In the genomic region with DNA sequence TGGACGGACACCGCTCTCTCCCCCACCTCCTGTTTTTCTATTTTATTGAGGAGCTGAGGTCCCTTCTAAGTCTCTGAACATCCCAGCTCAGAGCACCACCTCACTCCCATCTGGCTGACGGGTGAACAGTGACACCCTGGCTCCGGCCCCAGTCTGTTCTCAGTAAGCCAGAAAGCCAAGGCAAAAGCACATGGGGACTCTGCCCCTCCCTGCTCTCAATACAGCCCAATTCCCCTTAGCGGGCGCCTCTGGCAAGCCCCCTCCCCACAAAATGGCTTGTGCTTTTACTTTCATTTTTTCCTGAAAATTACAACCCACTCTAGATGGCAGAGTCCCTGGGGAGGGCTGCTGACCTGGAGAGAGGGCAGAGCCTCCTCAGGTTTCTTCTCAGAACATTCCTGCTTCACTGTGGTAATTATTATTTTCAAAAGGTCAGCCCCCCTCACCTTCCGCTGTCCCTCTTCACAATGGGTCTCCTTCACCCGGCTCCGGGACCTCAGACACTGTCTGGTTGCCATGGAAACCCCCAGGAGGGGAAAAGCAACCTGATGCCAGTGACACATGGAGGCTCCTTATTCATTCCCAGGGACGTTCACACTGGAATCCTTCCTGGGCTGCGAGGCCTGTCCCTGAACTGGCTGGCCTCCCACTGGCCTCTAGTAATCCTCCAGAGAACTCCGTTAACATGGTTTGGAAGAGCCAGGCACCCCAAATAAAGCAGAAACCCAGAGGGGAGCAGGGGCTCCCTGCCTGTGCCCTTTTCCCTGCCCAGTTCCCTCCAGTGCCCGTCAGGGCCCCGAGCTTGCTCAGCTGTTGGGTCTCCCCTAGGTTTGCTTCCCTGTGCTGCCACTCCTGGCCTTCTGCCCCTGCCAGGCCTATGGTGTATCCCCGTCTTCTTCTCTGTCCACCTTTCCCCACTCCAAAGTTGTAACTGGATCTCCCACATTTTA, we compare ENCODE assay signal across 14 cellular contexts. TPM values are rescaled to one million over a fixed set of nuclear protein-coding genes. Genes with fewer than 3 reads are reported as not detected.
DNase-seq lines count a peak whose midpoint lies in the region; ATAC-seq and TF ChIP-seq lines count a peak whose summit lies in the region.
"Had no signal": no experiment of that assay in that cellular context is flagged by ENCODE, and none has a peak within 500 bp of the region (broad histone marks: within the 10 kb centered on the region; RNA-seq: fewer than 3 reads in every experiment).

No MANE protein-coding gene starts in this region.

- no peak overlapping the region for H3K9ac ChIP-seq in BLaER1 treated with 17β-estradiol and CSF1 and Interleukin-3, amounts not matched to agents 10 nM and 100 nM
- no peak overlapping the region for H3K9ac ChIP-seq in Karpas-422 (ENCODE audit: low read length)

- H3K27me3 Mint-ChIP-seq in HFFc6 (ENCODE audit: insufficient read depth) (peaks cover 35% of the 10 kb centered on the region), neural crest cell (ENCODE audit: low read depth) (no peaks in the 10 kb centered on the region)

- H3K4me3 Mint-ChIP-seq in HFFc6 = peak overlapping the region; percentile 26
- peak overlapping the region; percentile 43 for H3K4me3 Mint-ChIP-seq in neural crest cell
- H3K4me3 Mint-ChIP-seq: naive thymus-derived CD4-positive, alpha-beta T cell had no signal

- DNase-seq in HFFc6 = no peak
- DNase-seq in cerebellum (ENCODE audit: low spot score) = peak; percentile 44
- peak; percentile 51 for DNase-seq in neural crest cell (ENCODE audit: low read depth, low spot score)
- no peak for DNase-seq in SHP77 treated with DMSO at 0.1 percent for 48 hours (lab: John Stamatoyannopoulos, UW)
- DNase-seq in Karpas-422 = no peak
- DNase-seq: activated CD4-positive, CD25-positive, alpha-beta regulatory T cell; Calu3; cortex of kidney; naive thymus-derived CD4-positive, alpha-beta T cell; upper lobe of right lung had no signal

- 0 out of 22 replicates have a peak, but pooled peaks cover 0 to 4% (median 0%) of the 10 kb centered on the region in 11 experiments for H3K27me3 ChIP-seq in BLaER1 treated with 17β-estradiol and CSF1 and Interleukin-3, amounts not matched to agents 10 nM and 100 nM
- H3K27me3 ChIP-seq in Karpas-422 (ENCODE audit: low read length) = no peaks in the 10 kb centered on the region
- H3K27me3 ChIP-seq: upper lobe of right lung had no signal

- no peak overlapping the region for H2AFZ ChIP-seq in Karpas-422 (ENCODE audit: low read length)

- no peaks in the 10 kb centered on the region for H3K9me3 ChIP-seq in BLaER1 treated with 17β-estradiol and CSF1 and Interleukin-3, amounts not matched to agents 10 nM and 100 nM (replicated peaks in 1 of 11)
- H3K9me3 ChIP-seq in Karpas-422 (ENCODE audit: low read length) = no peaks in the 10 kb centered on the region
- H3K9me3 ChIP-seq: upper lobe of right lung had no signal

- H3K4me1 Mint-ChIP-seq in HFFc6 (ENCODE audit: low read depth) (peaks cover 14% of the 10 kb centered on the region; the same call in 1 of the 2 replicates), neural crest cell (peaks cover 34% of the 10 kb centered on the region)

- H3K36me3 ChIP-seq in BLaER1 treated with 17β-estradiol and CSF1 and Interleukin-3, amounts not matched to agents 10 nM and 100 nM = no peaks in the 10 kb centered on the region
- H3K36me3 ChIP-seq in Karpas-422 (ENCODE audit: insufficient read depth, low read length) = no peaks in the 10 kb centered on the region
- H3K36me3 ChIP-seq: upper lobe of right lung had no signal

- peak overlapping the region in 9 of 11 experiments; percentile 47 to 86 (median 77); a peak in 17 of 22 replicates for H3K4me2 ChIP-seq in BLaER1 treated with 17β-estradiol and CSF1 and Interleukin-3, amounts not matched to agents 10 nM and 100 nM
- no peak overlapping the region for H3K4me2 ChIP-seq in Karpas-422 (ENCODE audit: low read depth, low read length, poor library complexity, severe bottlenecking)

- H3K36me3 Mint-ChIP-seq in HFFc6 (ENCODE audit: low read depth) = no peaks in the 10 kb centered on the region
- peaks cover 21% of the 10 kb centered on the region for H3K36me3 Mint-ChIP-seq in neural crest cell (ENCODE audit: low read depth)
- H3K36me3 Mint-ChIP-seq: naive thymus-derived CD4-positive, alpha-beta T cell had no signal

- no peak overlapping the region for H3K4me3 ChIP-seq in BLaER1 treated with 17β-estradiol and CSF1 and Interleukin-3, amounts not matched to agents 10 nM and 100 nM
- H3K4me3 ChIP-seq in Karpas-422 (ENCODE audit: low read length) = no peak overlapping the region
- H3K4me3 ChIP-seq: upper lobe of right lung had no signal

- peak overlapping the region; percentile 51 for H3K27ac Mint-ChIP-seq in HFFc6
- peak overlapping the region; percentile 21 for H3K27ac Mint-ChIP-seq in neural crest cell (ENCODE audit: unreplicated experiment)
- H3K27ac Mint-ChIP-seq: activated T-helper 2 cell treated with anti-CD3 and anti-CD28 coated beads, Interferon-gamma antibody, Interleukin-2, Interleukin-4, amounts not matched to agents 10 μg/mL and 5 μg/mL and 100 μg/mL, durations not matched to agents 14 hours and 24 hours and 36 hours had no signal

- H3K9me3 Mint-ChIP-seq in HFFc6 (no peaks in the 10 kb centered on the region), neural crest cell (no peaks in the 10 kb centered on the region)
- H3K9me3 Mint-ChIP-seq: activated T-helper 2 cell treated with anti-CD3 and anti-CD28 coated beads, Interferon-gamma antibody, Interleukin-2, Interleukin-4, amounts not matched to agents 10 μg/mL and 5 μg/mL and 100 μg/mL, durations not matched to agents 14 hours and 24 hours and 36 hours had no signal

- peaks cover 21 to 81% (median 68%) of the 10 kb centered on the region in 10 experiments for H3K4me1 ChIP-seq in BLaER1 treated with 17β-estradiol and CSF1 and Interleukin-3, amounts not matched to agents 10 nM and 100 nM
- H3K4me1 ChIP-seq in Karpas-422 (ENCODE audit: low read length) = peaks cover 22% of the 10 kb centered on the region
- H3K4me1 ChIP-seq: upper lobe of right lung had no signal

- H3K9me2 ChIP-seq in Karpas-422 (replicated peaks; ENCODE audit: insufficient read depth, low read length) = no peaks in the 10 kb centered on the region

- H4K20me1 ChIP-seq in BLaER1 treated with 17β-estradiol and CSF1 and Interleukin-3, amounts not matched to agents 10 nM and 100 nM = peaks cover 0 to 12% (median 0%) of the 10 kb centered on the region in 11 experiments; a peak in 2 of 22 replicates
- H4K20me1 ChIP-seq in Karpas-422 (ENCODE audit: insufficient read depth, low read depth, low read length) = no peaks in the 10 kb centered on the region

- TF ChIP-seq CTCF in HFFc6 (IDR thresholded peaks at IDR 0.05) (no peak), neural crest cell (conservative IDR thresholded peaks at IDR 0.05) (no peak)

- no peak for ATAC-seq in HG03460 (IDR thresholded peaks at IDR 0.05; ENCODE audit: unreplicated experiment)
- no peak for ATAC-seq in HG03354 (IDR thresholded peaks at IDR 0.05; ENCODE audit: poor library complexity, severe bottlenecking, unreplicated experiment)
- ATAC-seq: naive thymus-derived CD4-positive, alpha-beta T cell; upper lobe of right lung had no signal

- 0 out of 22 replicates have a peak overlapping the region, but pooled peaks of 1 of the 11 experiments have one; percentile 68 for H3K27ac ChIP-seq in BLaER1 treated with 17β-estradiol and CSF1 and Interleukin-3, amounts not matched to agents 10 nM and 100 nM
- H3K27ac ChIP-seq in Karpas-422 (ENCODE audit: low read length) = no peak overlapping the region
- H3K27ac ChIP-seq: upper lobe of right lung had no signal

- no peaks in the 10 kb centered on the region for H3K79me2 ChIP-seq in Karpas-422 (ENCODE audit: low read length)

RNA-seq across cellular contexts. Expression of gene COL2A1, which starts 15.9 kb away (rescaled TPM):
- total RNA-seq in HFFc6 (2021; fragmentation: NEBNext Ultra II Directional; extraction: Animal tissue kit (Norgen Biotek cat#: 25700)) = not detected
- total RNA-seq in cerebellum = 11.7 TPM
- 384 and 386 TPM in 2 replicates for total RNA-seq in neural crest cell
- not detected in 2 replicates for total RNA-seq in Karpas-422 (2014; rRNA removed; shearing (Covaris generic); ENCODE audit: low replicate concordance)
- total RNA-seq: naive thymus-derived CD4-positive, alpha-beta T cell; upper lobe of right lung had no signal

RNA-seq across cellular contexts. Expression of gene TMEM106C, which starts 25.0 kb away (rescaled TPM):
- total RNA-seq in HFFc6 (2021; fragmentation: NEBNext Ultra II Directional; extraction: Animal tissue kit (Norgen Biotek cat#: 25700)) = 100 to 1,000 TPM in 5 of 6 experiments, 10 to 100 TPM in 1; 87.8 to 123 (median 107) TPM
- total RNA-seq in cerebellum = 87.2 TPM
- total RNA-seq in neural crest cell = 147 and 159 TPM in 2 replicates
- 95.6 and 127 TPM in 2 replicates for total RNA-seq in Karpas-422 (2014; rRNA removed; shearing (Covaris generic); ENCODE audit: low replicate concordance)

Comparison
In these comparisons a context has a peak if more than half of its experiments do, and no peak if none do; other contexts are left out.
1. DNase-seq: peak in cerebellum (single experiment) and neural crest cell (single experiment); none in HFFc6 (single experiment), SHP77 treated with DMSO at 0.1 percent for 48 hours (single experiment) and Karpas-422 (single experiment).
2. RNA of gene COL2A1, which starts 15.9 kb away (total RNA-seq): 384 to 386 TPM in neural crest cell; 11.7 TPM in cerebellum (single experiment), not detected in HFFc6 and not detected in Karpas-422; every median in the first group is over 10 times any median in the second.